In genomic region chr16:74625500-74626350, GRCh38 we compare ENCODE assay signal across 17 cellular contexts. TPM values are rescaled to one million over a fixed set of nuclear protein-coding genes. Genes with fewer than 3 reads are reported as not detected.
DNase-seq lines count a peak whose midpoint lies in the region; ATAC-seq and TF ChIP-seq lines count a peak whose summit lies in the region.
"Had no signal": no experiment of that assay in that cellular context is flagged by ENCODE, and none has a peak within 500 bp of the region (broad histone marks: within the 10 kb centered on the region; RNA-seq: fewer than 3 reads in every experiment).

No MANE protein-coding gene starts in this region.

- H3K4me1 Mint-ChIP-seq in activated CD8-positive, alpha-beta T cell treated with anti-CD3 and anti-CD28 coated beads for 36 hours (ENCODE audit: low read depth) = peaks cover 40% of the 10 kb centered on the region
- peaks cover 19% of the 10 kb centered on the region for H3K4me1 Mint-ChIP-seq in activated CD8-positive, alpha-beta T cell treated with anti-CD3 and anti-CD28 coated beads, Interleukin-2, amount 10 ng/mL, durations not matched to agents 7 days and 5 days (ENCODE audit: low read depth)
- peaks cover 10 to 17% (median 14%) of the 10 kb centered on the region in 4 donors for H3K4me1 Mint-ChIP-seq in CD4-positive, CD25-positive, alpha-beta regulatory T cell
- H3K4me1 Mint-ChIP-seq in chondrocyte (ENCODE audit: low read depth) = peaks cover 45% of the 10 kb centered on the region
- H3K4me1 Mint-ChIP-seq in progenitor cell of endocrine pancreas (ENCODE audit: low read depth) = no peaks in the 10 kb centered on the region

- no peak overlapping the region for H3K4me3 ChIP-seq in CD4-positive, CD25-positive, alpha-beta regulatory T cell (ENCODE audit: low read depth, low read length)
- no peak overlapping the region for H3K4me3 ChIP-seq in WERI-Rb-1 (ENCODE audit: low read depth, low read length)
- H3K4me3 ChIP-seq: K562, upper lobe of left lung had no signal

- no peaks in the 10 kb centered on the region for H3K9me3 Mint-ChIP-seq in activated CD8-positive, alpha-beta T cell treated with anti-CD3 and anti-CD28 coated beads for 36 hours
- H3K9me3 Mint-ChIP-seq in activated CD8-positive, alpha-beta T cell treated with anti-CD3 and anti-CD28 coated beads, Interleukin-2, amount 10 ng/mL, durations not matched to agents 7 days and 5 days (ENCODE audit: insufficient read depth) = no peaks in the 10 kb centered on the region
- H3K9me3 Mint-ChIP-seq in CD4-positive, CD25-positive, alpha-beta regulatory T cell = no peaks in the 10 kb centered on the region
- H3K9me3 Mint-ChIP-seq in chondrocyte (ENCODE audit: low read depth) (no peaks in the 10 kb centered on the region), progenitor cell of endocrine pancreas (ENCODE audit: low read depth) (no peaks in the 10 kb centered on the region)
- H3K9me3 Mint-ChIP-seq: CD8-positive, alpha-beta T cell had no signal

- POLR2A ChIA-PET in activated CD8-positive, alpha-beta T cell treated with anti-CD3 and anti-CD28 coated beads for 36 hours (lab: Charles Lee) = interaction anchor here (0.6 to 2.3 kb wide), 7 partner anchors 17 to 74 kb away, joined by 3 to 9 read pairs (median 5); partner anchors contain the start of genes GLG1 and RFWD3
- POLR2A ChIA-PET in activated CD8-positive, alpha-beta T cell treated with anti-CD3 and anti-CD28 coated beads, Interleukin-2, amount 10 ng/mL, durations not matched to agents 7 days and 5 days (lab: Charles Lee) = no interaction called here

- H3K27ac Mint-ChIP-seq in activated CD8-positive, alpha-beta T cell treated with anti-CD3 and anti-CD28 coated beads for 36 hours = peak overlapping the region; percentile 87
- H3K27ac Mint-ChIP-seq in activated CD8-positive, alpha-beta T cell treated with anti-CD3 and anti-CD28 coated beads, Interleukin-2, amount 10 ng/mL, durations not matched to agents 7 days and 5 days = no peak overlapping the region
- peak overlapping the region in 2 of 3 donors; percentile 11 to 82 for H3K27ac Mint-ChIP-seq in CD4-positive, CD25-positive, alpha-beta regulatory T cell
- H3K27ac Mint-ChIP-seq in chondrocyte (ENCODE audit: unreplicated experiment) (peak overlapping the region; percentile 98), progenitor cell of endocrine pancreas (peak overlapping the region; percentile 91)
- H3K27ac Mint-ChIP-seq: CD8-positive, alpha-beta T cell had no signal

- no peaks in the 10 kb centered on the region for H3K27me3 ChIP-seq in CD4-positive, CD25-positive, alpha-beta regulatory T cell (ENCODE audit: control insufficient read depth, insufficient read depth, low read length)
- no peaks in the 10 kb centered on the region for H3K27me3 ChIP-seq in WERI-Rb-1 (ENCODE audit: insufficient read depth, low read depth, severe bottlenecking)
- H3K27me3 ChIP-seq: upper lobe of left lung had no signal

- no peaks in the 10 kb centered on the region for H3K27me3 Mint-ChIP-seq in activated CD8-positive, alpha-beta T cell treated with anti-CD3 and anti-CD28 coated beads for 36 hours
- no peaks in the 10 kb centered on the region for H3K27me3 Mint-ChIP-seq in activated CD8-positive, alpha-beta T cell treated with anti-CD3 and anti-CD28 coated beads, Interleukin-2, amount 10 ng/mL, durations not matched to agents 7 days and 5 days (ENCODE audit: low read depth)
- H3K27me3 Mint-ChIP-seq in CD4-positive, CD25-positive, alpha-beta regulatory T cell = no peaks in the 10 kb centered on the region
- no peaks in the 10 kb centered on the region for H3K27me3 Mint-ChIP-seq in chondrocyte (ENCODE audit: low read depth)
- H3K27me3 Mint-ChIP-seq in progenitor cell of endocrine pancreas = no peaks in the 10 kb centered on the region

- intact Hi-C loops in activated CD8-positive, alpha-beta T cell treated with anti-CD3 and anti-CD28 coated beads for 36 hours (cut with micrococcal nuclease) = no loop called here

- peaks cover 86% of the 10 kb centered on the region for H3K36me3 ChIP-seq in CD4-positive, CD25-positive, alpha-beta regulatory T cell (ENCODE audit: control insufficient read depth, insufficient read depth, low read length)
- peaks cover 97% of the 10 kb centered on the region for H3K36me3 ChIP-seq in WERI-Rb-1

- no peak overlapping the region for H3K4me3 Mint-ChIP-seq in activated CD8-positive, alpha-beta T cell treated with anti-CD3 and anti-CD28 coated beads for 36 hours
- no peak overlapping the region for H3K4me3 Mint-ChIP-seq in activated CD8-positive, alpha-beta T cell treated with anti-CD3 and anti-CD28 coated beads, Interleukin-2, amount 10 ng/mL, durations not matched to agents 7 days and 5 days
- no peak overlapping the region for H3K4me3 Mint-ChIP-seq in CD4-positive, CD25-positive, alpha-beta regulatory T cell
- H3K4me3 Mint-ChIP-seq in chondrocyte (ENCODE audit: unreplicated experiment) (no peak overlapping the region), progenitor cell of endocrine pancreas (ENCODE audit: low read depth) (no peak overlapping the region)
- H3K4me3 Mint-ChIP-seq: CD8-positive, alpha-beta T cell had no signal

- H3K9me3 ChIP-seq in CD4-positive, CD25-positive, alpha-beta regulatory T cell (ENCODE audit: control insufficient read depth in 2 of 2, low read length in 2 of 2) = no peaks in the 10 kb centered on the region
- no peaks in the 10 kb centered on the region for H3K9me3 ChIP-seq in WERI-Rb-1 (ENCODE audit: severe bottlenecking)
- H3K9me3 ChIP-seq: upper lobe of left lung had no signal

- no peak for ATAC-seq in activated CD8-positive, alpha-beta T cell treated with anti-CD3 and anti-CD28 coated beads for 36 hours
- no peak for ATAC-seq in activated CD8-positive, alpha-beta T cell treated with anti-CD3 and anti-CD28 coated beads, Interleukin-2, amount 10 ng/mL, durations not matched to agents 7 days and 5 days
- no peak for ATAC-seq in CD4-positive, CD25-positive, alpha-beta regulatory T cell (ENCODE audit: low read depth in 2 of 2)
- ATAC-seq in GM21390 (IDR thresholded peaks at IDR 0.05; ENCODE audit: unreplicated experiment) = no peak
- no peak for ATAC-seq in HG02678 (IDR thresholded peaks at IDR 0.05; ENCODE audit: unreplicated experiment)
- ATAC-seq: CD8-positive, alpha-beta T cell; K562; Right ventricle myocardium inferior had no signal

- H3K4me1 ChIP-seq in CD4-positive, CD25-positive, alpha-beta regulatory T cell (ENCODE audit: control insufficient read depth, insufficient read depth, low read length, poor library complexity, severe bottlenecking) = no peaks in the 10 kb centered on the region
- H3K4me1 ChIP-seq: upper lobe of left lung had no signal

- CTCF ChIA-PET in activated CD8-positive, alpha-beta T cell treated with anti-CD3 and anti-CD28 coated beads for 36 hours (lab: Charles Lee) = interaction anchor here (0.8 to 1.5 kb wide), 3 partner anchors 18 to 130 kb away, joined by 3 to 4 read pairs (median 4); no protein-coding TSS in a partner anchor
- CTCF ChIA-PET in activated CD8-positive, alpha-beta T cell treated with anti-CD3 and anti-CD28 coated beads, Interleukin-2, amount 10 ng/mL, durations not matched to agents 7 days and 5 days (lab: Charles Lee) = interaction anchor here (1.1 to 1.7 kb wide), 3 partner anchors 8 to 26 kb away, joined by 3 to 8 read pairs (median 3); partner anchors contain the start of gene GLG1

- peak; percentile 52 for DNase-seq in activated CD8-positive, alpha-beta T cell treated with anti-CD3 and anti-CD28 coated beads for 36 hours
- DNase-seq in activated CD8-positive, alpha-beta T cell treated with anti-CD3 and anti-CD28 coated beads, Interleukin-2, amount 10 ng/mL, durations not matched to agents 7 days and 5 days = no peak
- no peak for DNase-seq in CD4-positive, CD25-positive, alpha-beta regulatory T cell
- no peak for DNase-seq in chondrocyte (ENCODE audit: low spot score)
- DNase-seq in progenitor cell of endocrine pancreas (ENCODE audit: low spot score, unreplicated experiment) = no peak
- DNase-seq in WERI-Rb-1 = no peak
- DNase-seq: activated T-cell treated with anti-CD3 and anti-CD28 coated beads for 4 hours; amniotic stem cell; CD8-positive, alpha-beta T cell; MV-4-11; NCI-H1930; NCI-H524 had no signal

- peaks cover 80% of the 10 kb centered on the region for H3K36me3 Mint-ChIP-seq in activated CD8-positive, alpha-beta T cell treated with anti-CD3 and anti-CD28 coated beads for 36 hours (ENCODE audit: low read depth)
- peaks cover 89% of the 10 kb centered on the region for H3K36me3 Mint-ChIP-seq in activated CD8-positive, alpha-beta T cell treated with anti-CD3 and anti-CD28 coated beads, Interleukin-2, amount 10 ng/mL, durations not matched to agents 7 days and 5 days (ENCODE audit: low read depth)
- peaks cover 44% of the 10 kb centered on the region for H3K36me3 Mint-ChIP-seq in CD4-positive, CD25-positive, alpha-beta regulatory T cell
- H3K36me3 Mint-ChIP-seq in chondrocyte (ENCODE audit: low read depth) (peaks cover 22% of the 10 kb centered on the region), progenitor cell of endocrine pancreas (ENCODE audit: insufficient read depth) (peaks cover 30% of the 10 kb centered on the region)

- H3K27ac ChIP-seq in CD4-positive, CD25-positive, alpha-beta regulatory T cell (ENCODE audit: insufficient read depth, low read length, poor library complexity, severe bottlenecking) = no peak overlapping the region
- H3K27ac ChIP-seq in WERI-Rb-1 = no peak overlapping the region
- H3K27ac ChIP-seq: upper lobe of left lung had no signal

- no peak for TF ChIP-seq CTCF in activated CD8-positive, alpha-beta T cell treated with anti-CD3 and anti-CD28 coated beads for 36 hours (IDR thresholded peaks at IDR 0.05)
- TF ChIP-seq CTCF in chondrocyte (IDR thresholded peaks at IDR 0.05) (no peak), progenitor cell of endocrine pancreas (IDR thresholded peaks at IDR 0.05; ENCODE audit: unreplicated experiment) (no peak), WERI-Rb-1 (IDR thresholded peaks at IDR 0.05; ENCODE audit: low read depth, low read length) (no peak)

RNA-seq across cellular contexts. Expression of gene GLG1, which starts 18.8 kb away (rescaled TPM):
- 10 to 100 TPM; 70.0 to 74.9 TPM for total RNA-seq in activated CD8-positive, alpha-beta T cell treated with anti-CD3 and anti-CD28 coated beads for 36 hours
- total RNA-seq in activated CD8-positive, alpha-beta T cell treated with anti-CD3 and anti-CD28 coated beads, Interleukin-2, amount 10 ng/mL, durations not matched to agents 7 days and 5 days = 100 to 1,000 TPM; 110 to 112 TPM
- total RNA-seq in CD4-positive, CD25-positive, alpha-beta regulatory T cell = 202 TPM
- 100 to 1,000 TPM; 147 to 156 (median 152) TPM for polyA plus RNA-seq in CD4-positive, CD25-positive, alpha-beta regulatory T cell
- total RNA-seq in chondrocyte = 241 to 277 TPM (median 276 TPM) in 3 replicates
- 170 and 173 TPM in 2 replicates for total RNA-seq in progenitor cell of endocrine pancreas

RNA-seq across cellular contexts. Expression of gene RFWD3, which starts 41.0 kb away (rescaled TPM):
- 10 to 100 TPM; 96.5 to 99.8 TPM for total RNA-seq in activated CD8-positive, alpha-beta T cell treated with anti-CD3 and anti-CD28 coated beads for 36 hours
- total RNA-seq in activated CD8-positive, alpha-beta T cell treated with anti-CD3 and anti-CD28 coated beads, Interleukin-2, amount 10 ng/mL, durations not matched to agents 7 days and 5 days = 100 to 1,000 TPM; 119 to 120 TPM
- 48.5 TPM for total RNA-seq in CD4-positive, CD25-positive, alpha-beta regulatory T cell
- 10 to 100 TPM; 17.8 to 29.5 (median 21.6) TPM for polyA plus RNA-seq in CD4-positive, CD25-positive, alpha-beta regulatory T cell
- total RNA-seq in chondrocyte = 22.3 to 32.2 TPM (median 23.2 TPM) in 3 replicates
- total RNA-seq in progenitor cell of endocrine pancreas = 40.3 and 48.4 TPM in 2 replicates
